ENCODE assay signal across 8 cellular contexts in the genomic region with DNA sequence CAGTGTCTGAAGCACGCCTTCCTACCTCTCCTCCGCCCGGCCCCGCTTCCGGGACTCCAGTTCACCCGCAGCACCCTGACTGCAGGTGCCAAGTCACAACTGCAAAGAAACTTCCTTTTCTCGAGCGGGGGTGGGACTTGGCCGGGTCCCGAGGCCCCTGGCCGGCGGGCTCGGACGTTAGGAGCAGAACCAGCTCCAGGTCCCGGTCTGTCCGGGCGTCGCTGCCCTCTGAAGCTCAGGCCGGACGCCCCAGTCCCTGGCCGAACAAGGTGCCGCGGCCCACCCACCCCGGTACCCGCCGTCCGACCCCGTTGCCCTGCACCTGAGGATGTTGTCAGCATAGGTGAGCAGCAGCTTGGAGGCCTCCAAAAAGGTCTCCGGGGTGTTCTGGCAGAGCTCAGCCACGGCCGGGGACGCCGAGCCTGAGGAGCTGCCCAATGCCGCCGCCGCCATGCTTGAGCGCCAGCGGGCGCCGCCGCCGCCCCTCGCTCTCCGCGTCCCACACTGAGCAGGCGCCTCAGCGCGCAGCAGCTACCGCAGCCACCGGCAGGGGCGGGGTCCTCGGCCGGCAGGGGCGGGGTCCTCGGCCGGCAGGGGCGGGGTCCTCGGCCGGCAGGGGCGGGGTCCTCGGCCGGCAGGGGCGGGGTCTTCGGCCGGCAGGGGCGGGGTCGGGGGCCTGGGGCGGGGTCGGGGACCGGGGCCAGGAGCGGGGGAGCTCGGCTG. TPM values are rescaled to one million over a fixed set of nuclear protein-coding genes. Genes with fewer than 3 reads are reported as not detected.
DNase-seq lines count a peak whose midpoint lies in the region; ATAC-seq and TF ChIP-seq lines count a peak whose summit lies in the region.

A gene with protein sequence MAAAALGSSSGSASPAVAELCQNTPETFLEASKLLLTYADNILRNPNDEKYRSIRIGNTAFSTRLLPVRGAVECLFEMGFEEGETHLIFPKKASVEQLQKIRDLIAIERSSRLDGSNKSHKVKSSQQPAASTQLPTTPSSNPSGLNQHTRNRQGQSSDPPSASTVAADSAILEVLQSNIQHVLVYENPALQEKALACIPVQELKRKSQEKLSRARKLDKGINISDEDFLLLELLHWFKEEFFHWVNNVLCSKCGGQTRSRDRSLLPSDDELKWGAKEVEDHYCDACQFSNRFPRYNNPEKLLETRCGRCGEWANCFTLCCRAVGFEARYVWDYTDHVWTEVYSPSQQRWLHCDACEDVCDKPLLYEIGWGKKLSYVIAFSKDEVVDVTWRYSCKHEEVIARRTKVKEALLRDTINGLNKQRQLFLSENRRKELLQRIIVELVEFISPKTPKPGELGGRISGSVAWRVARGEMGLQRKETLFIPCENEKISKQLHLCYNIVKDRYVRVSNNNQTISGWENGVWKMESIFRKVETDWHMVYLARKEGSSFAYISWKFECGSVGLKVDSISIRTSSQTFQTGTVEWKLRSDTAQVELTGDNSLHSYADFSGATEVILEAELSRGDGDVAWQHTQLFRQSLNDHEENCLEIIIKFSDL (minus strand): TSS at position 506 of the 723 bp plus-strand sequence. CDS start 53 bp downstream, at position 453.

- H3K4me1 Mint-ChIP-seq in activated CD4-positive, alpha-beta T cell treated with anti-CD3 and anti-CD28 coated beads, Interleukin-2, amount 10 ng/mL, durations not matched to agents 24 days and 14 days = peaks cover 48% of the 10 kb centered on the region

- H3K27ac Mint-ChIP-seq in activated CD4-positive, alpha-beta T cell treated with anti-CD3 and anti-CD28 coated beads, Interleukin-2, amount 10 ng/mL, durations not matched to agents 24 days and 14 days = peak within 1 kb of the TSS; percentile 89

- ATAC-seq in GM18907 (IDR thresholded peaks at IDR 0.05; ENCODE audit: unreplicated experiment) = peak; percentile 85
- ATAC-seq in HG03135 (IDR thresholded peaks at IDR 0.05; ENCODE audit: unreplicated experiment) = peak; percentile 83
- peak; percentile 92 for ATAC-seq in left lobe of liver

- no peaks in the 10 kb centered on the region for H3K27me3 Mint-ChIP-seq in activated CD4-positive, alpha-beta T cell treated with anti-CD3 and anti-CD28 coated beads, Interleukin-2, amount 10 ng/mL, durations not matched to agents 24 days and 14 days

- intact Hi-C loops in activated CD4-positive, alpha-beta T cell treated with anti-CD3 and anti-CD28 coated beads, Interleukin-2, amount 10 ng/mL, durations not matched to agents 24 days and 14 days (cut with micrococcal nuclease) = loop anchor here (1.0 to 10.0 kb wide), 4 partner anchors 7 to 1868 kb away; a partner anchor contains a TSS

- H3K4me3 ChIP-seq in coronary artery = peak within 1 kb of the TSS; percentile 90

- H3K4me3 Mint-ChIP-seq in activated CD4-positive, alpha-beta T cell treated with anti-CD3 and anti-CD28 coated beads, Interleukin-2, amount 10 ng/mL, durations not matched to agents 24 days and 14 days = peak within 1 kb of the TSS; percentile 90

- DNase-seq in AG08395 (ENCODE audit: low spot score) = peak; percentile 92
- DNase-seq in NCI-H510A treated with DMSO at 0.1 percent for 48 hours (lab: John Stamatoyannopoulos, UW) = peak; percentile 26
- peak; percentile 96 for DNase-seq in activated CD4-positive, alpha-beta T cell treated with anti-CD3 and anti-CD28 coated beads, Interleukin-2, amount 10 ng/mL, durations not matched to agents 24 days and 14 days
- peak; percentile 85 for DNase-seq in coronary artery (ENCODE audit: low spot score)
- DNase-seq in left lobe of liver (ENCODE audit: low spot score) = peak; percentile 91
- peak; percentile 84 to 86 for DNase-seq in stimulated activated CD4-positive, alpha-beta T cell treated with anti-CD3 and anti-CD28 coated beads, Interleukin-2, amount 100 ng/mL, for 24 hours

- peak within 1 kb of the TSS; percentile 90 to 93 for H3K27ac ChIP-seq in coronary artery

- TF ChIP-seq CTCF in coronary artery (IDR thresholded peaks at IDR 0.05) = peak; percentile 16

- peaks cover 22% of the 10 kb centered on the region for H3K36me3 Mint-ChIP-seq in activated CD4-positive, alpha-beta T cell treated with anti-CD3 and anti-CD28 coated beads, Interleukin-2, amount 10 ng/mL, durations not matched to agents 24 days and 14 days (ENCODE audit: low read depth)

- no peaks in the 10 kb centered on the region for H3K9me3 Mint-ChIP-seq in activated CD4-positive, alpha-beta T cell treated with anti-CD3 and anti-CD28 coated beads, Interleukin-2, amount 10 ng/mL, durations not matched to agents 24 days and 14 days

RNA-seq across cellular contexts. Expression of the gene that starts here (rescaled TPM):
- total RNA-seq in activated CD4-positive, alpha-beta T cell treated with anti-CD3 and anti-CD28 coated beads, Interleukin-2, amount 10 ng/mL, durations not matched to agents 24 days and 14 days = 65.0 and 70.7 TPM in 2 replicates
- total RNA-seq in left lobe of liver = 16.5 TPM

Comparison
In these comparisons a context has a peak if more than half of its experiments do, and no peak if none do; other contexts are left out.
1. Peak in every context shown above with its lines: DNase-seq, ATAC-seq, H3K4me3 ChIP-seq and H3K27ac ChIP-seq.
2. DNase-seq: peak in every context shown above with its lines; median percentile 96 in activated CD4-positive, alpha-beta T cell treated with anti-CD3 and anti-CD28 coated beads, Interleukin-2, amount 10 ng/mL, durations not matched to agents 24 days and 14 days; 92 in AG08395; 91 in left lobe of liver; 85 in coronary artery; 85 in stimulated activated CD4-positive, alpha-beta T cell treated with anti-CD3 and anti-CD28 coated beads, Interleukin-2, amount 100 ng/mL, for 24 hours; 26 in NCI-H510A treated with DMSO at 0.1 percent for 48 hours.